39 cellular contexts compared by ENCODE assay signal in genomic region chr1:222457513-222457912, GRCh38.
"Had no signal": no experiment of that assay in that cellular context is flagged by ENCODE, and none has a peak within 500 bp of the region (broad histone marks: within the 10 kb centered on the region; RNA-seq: fewer than 3 reads in every experiment).

No MANE protein-coding gene starts in this region.

- H3K4me1 ChIP-seq: adrenal gland, ascending aorta, breast epithelium had no signal

- H3K4me3 Mint-ChIP-seq: activated naive CD4-positive, alpha-beta T cell treated with anti-CD3 and anti-CD28 coated beads for 36 hours; activated naive CD4-positive, alpha-beta T cell treated with anti-CD3 and anti-CD28 coated beads, Interleukin-2, amount 10 ng/mL, durations not matched to agents 7 days and 5 days; activated naive CD4-positive, alpha-beta T cell treated with anti-CD3 and anti-CD28 coated beads, Interleukin-2, amount 50 U/mL, for 24 hours; activated naive CD8-positive, alpha-beta T cell; activated naive CD8-positive, alpha-beta T cell treated with anti-CD3 and anti-CD28 coated beads for 36 hours; activated naive CD8-positive, alpha-beta T cell treated with anti-CD3 and anti-CD28 coated beads, Interleukin-2, amount 10 ng/mL, durations not matched to agents 7 days and 5 days; activated naive CD8-positive, alpha-beta T cell treated with anti-CD3 and anti-CD28 coated beads, Interleukin-2, amount 50 U/mL, for 24 hours; activated T-cell treated with anti-CD3 and anti-CD28 coated beads, Interleukin-2, amount 50 U/mL, for 24 hours; activated T-cell treated with anti-CD3 and anti-CD28 coated beads, Interleukin-2, amount 50 U/mL, for 4 hours; activated T-cell treated with anti-CD3 and anti-CD28 coated beads, Interleukin-2, amount 50 U/mL, for 72 hours; activated T-helper 1 cell treated with anti-CD3 and anti-CD28 coated beads, Interleukin-12 subunit alpha, Interleukin-12 subunit beta, Interleukin-2, Interleukin-4 antibody, amounts not matched to agents 30 ng/mL and 10 ng/mL and 1 ng/mL, durations not matched to agents 14 hours and 24 hours and 36 hours; activated T-helper 17 cell treated with anti-CD3 and anti-CD28 coated beads, Interleukin-2, amount 50 U/mL, for 72 hours; brain; central memory CD8-positive, alpha-beta T cell had no signal

- H3K27ac Mint-ChIP-seq: activated naive CD4-positive, alpha-beta T cell treated with anti-CD3 and anti-CD28 coated beads for 36 hours; activated naive CD4-positive, alpha-beta T cell treated with anti-CD3 and anti-CD28 coated beads, Interleukin-2, amount 10 ng/mL, durations not matched to agents 7 days and 5 days; activated naive CD4-positive, alpha-beta T cell treated with anti-CD3 and anti-CD28 coated beads, Interleukin-2, amount 50 U/mL, for 24 hours; activated naive CD4-positive, alpha-beta T cell treated with anti-CD3 and anti-CD28 coated beads, Interleukin-2, amount 50 U/mL, for 72 hours; activated naive CD8-positive, alpha-beta T cell; activated naive CD8-positive, alpha-beta T cell treated with anti-CD3 and anti-CD28 coated beads for 36 hours; activated naive CD8-positive, alpha-beta T cell treated with anti-CD3 and anti-CD28 coated beads, Interleukin-2, amount 10 ng/mL, durations not matched to agents 7 days and 5 days; activated naive CD8-positive, alpha-beta T cell treated with anti-CD3 and anti-CD28 coated beads, Interleukin-2, amount 50 U/mL, for 24 hours; activated T-cell treated with anti-CD3 and anti-CD28 coated beads, Interleukin-2, amount 50 U/mL, for 24 hours; activated T-cell treated with anti-CD3 and anti-CD28 coated beads, Interleukin-2, amount 50 U/mL, for 72 hours; activated T-helper 1 cell treated with anti-CD3 and anti-CD28 coated beads, Interleukin-12 subunit alpha, Interleukin-12 subunit beta, Interleukin-2, Interleukin-4 antibody, amounts not matched to agents 30 ng/mL and 10 ng/mL and 1 ng/mL, durations not matched to agents 14 hours and 24 hours and 36 hours; activated T-helper 17 cell treated with anti-CD3 and anti-CD28 coated beads, Interleukin-2, amount 50 U/mL, for 72 hours; activated T-helper 2 cell treated with anti-CD3 and anti-CD28 coated beads, Interferon-gamma antibody, Interleukin-2, Interleukin-4, amounts not matched to agents 10 μg/mL and 5 μg/mL and 100 μg/mL, durations not matched to agents 14 hours and 24 hours and 36 hours; brain had no signal

- H3K27ac ChIP-seq: adrenal gland, ascending aorta, body of pancreas, brain microvascular endothelial cell, breast epithelium, cardiac muscle cell had no signal

- H3K4me3 ChIP-seq: adrenal gland, ascending aorta, body of pancreas, breast epithelium, cardiac muscle cell had no signal

- FAIRE-seq: astrocyte, bronchial epithelial cell had no signal

- H3K27me3 ChIP-seq: adrenal gland, ascending aorta, body of pancreas, brain microvascular endothelial cell, breast epithelium, cardiac muscle cell had no signal

- H3K36me3 Mint-ChIP-seq: activated naive CD8-positive, alpha-beta T cell treated with anti-CD3 and anti-CD28 coated beads for 36 hours; brain had no signal

- H3K4me1 Mint-ChIP-seq: activated T-helper 17 cell treated with anti-CD3 and anti-CD28 coated beads, Interleukin-2, amount 50 U/mL, for 72 hours had no signal

- H3K9me3 ChIP-seq: body of pancreas had no signal

- H3K27me3 Mint-ChIP-seq: activated naive CD4-positive, alpha-beta T cell treated with anti-CD3 and anti-CD28 coated beads, Interleukin-2, amount 50 U/mL, for 24 hours; activated naive CD8-positive, alpha-beta T cell treated with anti-CD3 and anti-CD28 coated beads for 36 hours; activated naive CD8-positive, alpha-beta T cell treated with anti-CD3 and anti-CD28 coated beads, Interleukin-2, amount 50 U/mL, for 24 hours; activated T-cell treated with anti-CD3 and anti-CD28 coated beads, Interleukin-2, amount 50 U/mL, for 24 hours; activated T-helper 17 cell treated with anti-CD3 and anti-CD28 coated beads, Interleukin-2, amount 50 U/mL, for 72 hours had no signal

- ATAC-seq: activated naive CD4-positive, alpha-beta T cell treated with anti-CD3 and anti-CD28 coated beads, Interleukin-2, amount 50 U/mL, for 72 hours; activated naive CD8-positive, alpha-beta T cell treated with anti-CD3 and anti-CD28 coated beads, Interleukin-2, amount 50 U/mL, for 24 hours; activated T-cell treated with anti-CD3 and anti-CD28 coated beads, Interleukin-2, amount 50 U/mL, for 4 hours; activated T-cell treated with anti-CD3 and anti-CD28 coated beads, Interleukin-2, amount 50 U/mL, for 72 hours; activated T-helper 17 cell treated with anti-CD3 and anti-CD28 coated beads, Interleukin-2, amount 50 U/mL, for 72 hours; body of pancreas had no signal

- H3K36me3 ChIP-seq: adrenal gland, ascending aorta, brain microvascular endothelial cell, breast epithelium, cardiac muscle cell had no signal

- DNase-seq: activated effector memory CD4-positive, alpha-beta T cell treated with anti-CD3 and anti-CD28 coated beads, Interleukin-2, amount 50 U/mL, for 16 hours; activated effector memory CD4-positive, alpha-beta T cell treated with Interleukin-2 at 50 U/mL for 16 hours; activated gamma-delta T cell; activated gamma-delta T cell treated with Interleukin-2 at 50 U/mL for 16 hours; activated naive CD4-positive, alpha-beta T cell; activated naive CD4-positive, alpha-beta T cell treated with anti-CD3 and anti-CD28 coated beads for 36 hours; activated naive CD4-positive, alpha-beta T cell treated with anti-CD3 and anti-CD28 coated beads, Interleukin-2, amount 10 ng/mL, durations not matched to agents 7 days and 5 days; activated naive CD4-positive, alpha-beta T cell treated with anti-CD3 and anti-CD28 coated beads, Interleukin-2, amount 50 U/mL, for 16 hours; activated naive CD4-positive, alpha-beta T cell treated with Interleukin-2 at 50 U/mL for 16 hours; activated naive CD8-positive, alpha-beta T cell treated with anti-CD3 and anti-CD28 coated beads for 36 hours; activated naive CD8-positive, alpha-beta T cell treated with anti-CD3 and anti-CD28 coated beads, Interleukin-2, amount 10 ng/mL, durations not matched to agents 7 days and 5 days; activated naive CD8-positive, alpha-beta T cell treated with anti-CD3 and anti-CD28 coated beads, Interleukin-2, amount 50 U/mL, for 24 hours; activated T-cell treated with anti-CD3 and anti-CD28 coated beads, Interleukin-2, amount 50 U/mL, for 24 hours; activated T-cell treated with anti-CD3 and anti-CD28 coated beads, Interleukin-2, amount 50 U/mL, for 4 hours; activated T-cell treated with anti-CD3 and anti-CD28 coated beads, Interleukin-2, amount 50 U/mL, for 48 hours; activated T-cell treated with anti-CD3 and anti-CD28 coated beads, Interleukin-2, amount 50 U/mL, for 72 hours; amniotic stem cell; amygdala; anterior cingulate cortex; aorta; body of pancreas; brain microvascular endothelial cell; caudate nucleus; central memory CD4-positive, alpha-beta T cell; cerebellar nuclear complex had no signal
